ENCODE assay signal across 8 cellular contexts in genomic region chr5:168578006-168578405, GRCh38. TPM values are rescaled to one million over a fixed set of nuclear protein-coding genes. Genes with fewer than 3 reads are reported as not detected.
DNase-seq lines count a peak whose midpoint lies in the region; ATAC-seq lines count a peak whose summit lies in the region.

No MANE protein-coding gene starts in this region.

- no peak for ATAC-seq in CD4-positive, CD25-positive, alpha-beta regulatory T cell (ENCODE audit: low read depth in 2 of 2)
- no peak for ATAC-seq in central memory CD8-positive, alpha-beta T cell (replicated peaks; ENCODE audit: extremely low read depth, poor library complexity, severe bottlenecking)
- ATAC-seq in HG03039 (IDR thresholded peaks at IDR 0.05; ENCODE audit: unreplicated experiment): no peak
- no peak for ATAC-seq in GM18858 (IDR thresholded peaks at IDR 0.05; ENCODE audit: unreplicated experiment)

- peaks cover 14% of the 10 kb centered on the region for H3K27me3 Mint-ChIP-seq in CD4-positive, CD25-positive, alpha-beta regulatory T cell
- no peaks in the 10 kb centered on the region for H3K27me3 Mint-ChIP-seq in central memory CD8-positive, alpha-beta T cell

- H3K27ac ChIP-seq in CD4-positive, CD25-positive, alpha-beta regulatory T cell (ENCODE audit: insufficient read depth, low read length, poor library complexity, severe bottlenecking): no peak overlapping the region
- peak overlapping the region; percentile 87 to 96 for H3K27ac ChIP-seq in mucosa of rectum (ENCODE audit: low read depth in 2 of 2, low read length in 2 of 2)

- H3K9me3 ChIP-seq in CD4-positive, CD25-positive, alpha-beta regulatory T cell (ENCODE audit: control insufficient read depth in 2 of 2, low read length in 2 of 2): no peaks in the 10 kb centered on the region
- no peaks in the 10 kb centered on the region for H3K9me3 ChIP-seq in mucosa of rectum (ENCODE audit: control insufficient read depth in 2 of 2, low read length in 2 of 2)

- H3K27me3 ChIP-seq in CD4-positive, CD25-positive, alpha-beta regulatory T cell (ENCODE audit: control insufficient read depth, insufficient read depth, low read length): no peaks in the 10 kb centered on the region
- H3K27me3 ChIP-seq in mucosa of rectum (ENCODE audit: control insufficient read depth in 2 of 2, insufficient read depth in 2 of 2, low read length in 2 of 2): no peaks in the 10 kb centered on the region

- H3K4me1 ChIP-seq in CD4-positive, CD25-positive, alpha-beta regulatory T cell (ENCODE audit: control insufficient read depth, insufficient read depth, low read length, poor library complexity, severe bottlenecking): peaks cover 23% of the 10 kb centered on the region
- peaks cover 5 to 16% of the 10 kb centered on the region in 2 donors for H3K4me1 ChIP-seq in mucosa of rectum (ENCODE audit: control insufficient read depth in 2 of 2, insufficient read depth in 2 of 2, low read length in 2 of 2)

- peak in 1 of 3 donors; percentile 17 for DNase-seq in CD4-positive, CD25-positive, alpha-beta regulatory T cell
- DNase-seq in LHCN-M2 (ENCODE audit: low read depth): peak; percentile 31
- no peak for DNase-seq in central memory CD8-positive, alpha-beta T cell (ENCODE audit: low spot score in 2 of 2)
- DNase-seq in COLO829 (ENCODE audit: low spot score): no peak
- no peak for DNase-seq in pons (ENCODE audit: low spot score)

- peak overlapping the region; percentile 90 to 99 (median 97) for H3K4me3 Mint-ChIP-seq in CD4-positive, CD25-positive, alpha-beta regulatory T cell
- peak overlapping the region; percentile 83 for H3K4me3 Mint-ChIP-seq in central memory CD8-positive, alpha-beta T cell

- H3K36me3 ChIP-seq in CD4-positive, CD25-positive, alpha-beta regulatory T cell (ENCODE audit: control insufficient read depth, insufficient read depth, low read length): peaks cover under 1% of the 10 kb centered on the region
- H3K36me3 ChIP-seq in mucosa of rectum (ENCODE audit: control insufficient read depth in 2 of 2, insufficient read depth in 2 of 2, low read length in 2 of 2): no peaks in the 10 kb centered on the region

- H3K9ac ChIP-seq in mucosa of rectum (ENCODE audit: low read depth in 1 of 2, low read length in 2 of 2): peak overlapping the region; percentile 90 to 97

- no peaks in the 10 kb centered on the region for H3K36me3 Mint-ChIP-seq in CD4-positive, CD25-positive, alpha-beta regulatory T cell
- H3K36me3 Mint-ChIP-seq in central memory CD8-positive, alpha-beta T cell (ENCODE audit: insufficient read depth): peaks cover 13% of the 10 kb centered on the region

- peak overlapping the region; percentile 92 for H3K4me3 ChIP-seq in CD4-positive, CD25-positive, alpha-beta regulatory T cell (ENCODE audit: low read depth, low read length)
- H3K4me3 ChIP-seq in mucosa of rectum (ENCODE audit: low read length in 2 of 2): peak overlapping the region; percentile 92 to 97

- H3K27ac Mint-ChIP-seq in CD4-positive, CD25-positive, alpha-beta regulatory T cell: peak overlapping the region; percentile 80 to 97 (median 93)
- H3K27ac Mint-ChIP-seq in central memory CD8-positive, alpha-beta T cell (ENCODE audit: low read depth): peak overlapping the region; percentile 92

- H3K4me1 Mint-ChIP-seq in CD4-positive, CD25-positive, alpha-beta regulatory T cell: peaks cover 28 to 52% (median 39%) of the 10 kb centered on the region in 4 donors
- peaks cover 43% of the 10 kb centered on the region for H3K4me1 Mint-ChIP-seq in central memory CD8-positive, alpha-beta T cell

- H3K9me3 Mint-ChIP-seq in CD4-positive, CD25-positive, alpha-beta regulatory T cell: peaks cover 0 to 2% (median 0%) of the 10 kb centered on the region in 7 donors
- H3K9me3 Mint-ChIP-seq in central memory CD8-positive, alpha-beta T cell: no peaks in the 10 kb centered on the region

RNA-seq across cellular contexts. Expression of gene PANK3, which starts 1.2 kb away (rescaled TPM):
- total RNA-seq in CD4-positive, CD25-positive, alpha-beta regulatory T cell: 38.7 TPM
- polyA plus RNA-seq in CD4-positive, CD25-positive, alpha-beta regulatory T cell: 10 to 100 TPM in 1 of 4 donors, 1 to 10 TPM in 3; 4.7 to 11.7 (median 6.3) TPM
- total RNA-seq in LHCN-M2 (2014; rRNA removed): 37.9 and 39.1 TPM in 2 replicates
- polyA plus RNA-seq in LHCN-M2 (2012): 10.6 TPM

RNA-seq across cellular contexts. Expression of gene FBLL1, which starts 48.9 kb away (rescaled TPM):
- total RNA-seq in CD4-positive, CD25-positive, alpha-beta regulatory T cell: not detected
- polyA plus RNA-seq in CD4-positive, CD25-positive, alpha-beta regulatory T cell: not detected
- 0.32 and 0.52 TPM in 2 replicates for total RNA-seq in LHCN-M2 (2014; rRNA removed)
- polyA plus RNA-seq in LHCN-M2 (2012): 2.4 TPM
